ENCODE assay signal across 20 cellular contexts in genomic region chr3:69116897-69117296, GRCh38. TPM values are rescaled to one million over a fixed set of nuclear protein-coding genes. Genes with fewer than 3 reads are reported as not detected.
DNase-seq lines count a peak whose midpoint lies in the region; ATAC-seq and TF ChIP-seq lines count a peak whose summit lies in the region.
"Had no signal": no experiment of that assay in that cellular context is flagged by ENCODE, and none has a peak within 500 bp of the region (broad histone marks: within the 10 kb centered on the region; RNA-seq: fewer than 3 reads in every experiment).

No MANE protein-coding gene starts in this region.

- intact Hi-C loops in posterior cingulate gyrus (cut with DNase I) = no loop called here

- no peaks in the 10 kb centered on the region for H3K27me3 ChIP-seq in RWPE2 (ENCODE audit: insufficient read depth, poor library complexity, severe bottlenecking)
- H3K27me3 ChIP-seq: spleen, testis had no signal

- no peaks in the 10 kb centered on the region for H3K36me3 ChIP-seq in RWPE2 (ENCODE audit: low read depth)
- H3K36me3 ChIP-seq: spleen had no signal

- DNase-seq in HT-29 (ENCODE audit: low spot score) = peak; percentile 75
- no peak for DNase-seq in RWPE2 (ENCODE audit: low spot score)
- peak in 34 of 51 donors; percentile 1 to 80 (median 47) for DNase-seq in hypothalamus (lab: John Stamatoyannopoulos, UW)
- DNase-seq in posterior cingulate gyrus = peak in 9 of 10 donors; percentile 27 to 93 (median 55)
- DNase-seq in left lobe of liver (ENCODE audit: low spot score) = no peak
- no peak for DNase-seq in AML-193 (lab: John Stamatoyannopoulos, UW)
- DNase-seq: activated CD8-positive, alpha-beta T cell treated with anti-CD3 and anti-CD28 coated beads, Interleukin-2, amount 10 ng/mL, durations not matched to agents 7 days and 5 days; activated gamma-delta T cell treated with Interleukin-2 at 50 U/mL for 16 hours; central memory CD4-positive, alpha-beta T cell; GDM1; HCEC 1CT; MV-4-11; naive B cell; NCI-H524; spleen; testis had no signal

- no peak overlapping the region for H3K4me3 ChIP-seq in RWPE2 (ENCODE audit: severe bottlenecking)
- H3K4me3 ChIP-seq: spleen, testis had no signal

- ATAC-seq in RWPE2 (ENCODE audit: low read depth) (peak; percentile 49; the same call in 1 of the 3 replicates), HG03342 (IDR thresholded peaks at IDR 0.05; ENCODE audit: unreplicated experiment) (no peak), left lobe of liver (no peak), HG03025 (IDR thresholded peaks at IDR 0.05; ENCODE audit: low FRiP score, unreplicated experiment) (no peak)
- ATAC-seq: activated CD8-positive, alpha-beta T cell treated with anti-CD3 and anti-CD28 coated beads, Interleukin-2, amount 10 ng/mL, durations not matched to agents 7 days and 5 days had no signal

- H3K27ac ChIP-seq in RWPE2 (ENCODE audit: poor library complexity, severe bottlenecking) = no peak overlapping the region
- H3K27ac ChIP-seq: C4-2B, spleen, testis had no signal

- TF ChIP-seq CTCF in RWPE2 (IDR thresholded peaks at IDR 0.05; ENCODE audit: poor library complexity, severe bottlenecking) = no peak

- no peaks in the 10 kb centered on the region for H3K9me3 ChIP-seq in RWPE2 (ENCODE audit: severe bottlenecking)
- H3K9me3 ChIP-seq: spleen, testis had no signal

- H3K4me1 ChIP-seq in RWPE2 (ENCODE audit: insufficient read depth, poor library complexity, severe bottlenecking) = peaks cover 12% of the 10 kb centered on the region
- H3K4me1 ChIP-seq: testis had no signal

RNA-seq across cellular contexts. Expression of gene LMOD3, which starts 5.5 kb away (rescaled TPM):
- total RNA-seq in HT-29 (2014; rRNA removed; shearing (Covaris generic)) = 0.10 and 0.15 TPM in 2 replicates
- not detected for total RNA-seq in left lobe of liver
- total RNA-seq: activated CD8-positive, alpha-beta T cell treated with anti-CD3 and anti-CD28 coated beads, Interleukin-2, amount 10 ng/mL, durations not matched to agents 7 days and 5 days; epithelial cell of proximal tubule; testis had no signal

RNA-seq across cellular contexts. Expression of gene ARL6IP5, which starts 32.2 kb away (rescaled TPM):
- 29.9 and 46.3 TPM in 2 replicates for total RNA-seq in HT-29 (2014; rRNA removed; shearing (Covaris generic))
- 31.6 TPM for total RNA-seq in left lobe of liver

RNA-seq across cellular contexts. Expression of gene UBA3, which starts 36.7 kb away (rescaled TPM):
- total RNA-seq in HT-29 (2014; rRNA removed; shearing (Covaris generic)) = 30.5 and 34.4 TPM in 2 replicates
- total RNA-seq in left lobe of liver = 20.0 TPM

Comparison
In these comparisons a context has a peak if more than half of its experiments do, and no peak if none do; other contexts are left out.
1. DNase-seq: peak in HT-29 (single experiment), hypothalamus (34 of 51) and posterior cingulate gyrus (9 of 10); none in RWPE2 (single experiment), left lobe of liver (single experiment) and AML-193 (0 of 2).